In genomic region chr7:116801092-116801710, GRCh38 we compare ENCODE assay signal across 14 cellular contexts.
DNase-seq lines count a peak whose midpoint lies in the region; ATAC-seq and TF ChIP-seq lines count a peak whose summit lies in the region.
"Had no signal": no experiment of that assay in that cellular context is flagged by ENCODE, and none has a peak within 500 bp of the region (broad histone marks: within the 10 kb centered on the region; RNA-seq: fewer than 3 reads in every experiment).

No MANE protein-coding gene starts in this region.

- H3K56ac ChIP-seq in mesendoderm (ENCODE audit: low read length): no peak overlapping the region

- H3K9me3 ChIP-seq in fibroblast of lung (ENCODE audit: control insufficient read depth, insufficient read depth, low read depth, low read length) (no peaks in the 10 kb centered on the region), skeletal muscle satellite cell (replicated peaks; ENCODE audit: low read length) (no peaks in the 10 kb centered on the region)
- H3K9me3 ChIP-seq: HAP-1, thoracic aorta had no signal

- no peak overlapping the region for H3K4ac ChIP-seq in mesendoderm (ENCODE audit: low read depth, low read length)

- TF ChIP-seq CTCF in fibroblast of lung (conservative IDR thresholded peaks at IDR 0.05 in 1 of 2, IDR thresholded peaks at IDR 0.05 in 1 of 2; ENCODE audit: low read depth in 1 of 2, low read length in 2 of 2): no peak

- H2AFZ ChIP-seq in fibroblast of lung (ENCODE audit: low read length): no peak overlapping the region

- no peak overlapping the region for H3K23ac ChIP-seq in mesendoderm (ENCODE audit: low read length)

- H3K79me2 ChIP-seq in fibroblast of lung (ENCODE audit: control insufficient read depth, insufficient read depth, low read length) (no peaks in the 10 kb centered on the region), mesendoderm (ENCODE audit: control insufficient read depth, insufficient read depth, low read length) (no peaks in the 10 kb centered on the region)

- no peak overlapping the region for H2BK120ac ChIP-seq in mesendoderm (ENCODE audit: low read depth, low read length)

- no peak overlapping the region for H2BK5ac ChIP-seq in mesendoderm (ENCODE audit: low read length)

- no peaks in the 10 kb centered on the region for H3K27me3 ChIP-seq in fibroblast of lung (ENCODE audit: control insufficient read depth, insufficient read depth, low read length)
- H3K27me3 ChIP-seq in skeletal muscle satellite cell (ENCODE audit: control insufficient read depth, insufficient read depth, low read length): no peaks in the 10 kb centered on the region
- H3K27me3 ChIP-seq in mesendoderm (ENCODE audit: insufficient read depth, low read length, poor library complexity): no peaks in the 10 kb centered on the region
- H3K27me3 ChIP-seq: cardiac muscle cell had no signal

- H4K8ac ChIP-seq in mesendoderm (ENCODE audit: low read depth, low read length): no peak overlapping the region

- no peak overlapping the region for H3K18ac ChIP-seq in mesendoderm (ENCODE audit: low read length)

- no peak overlapping the region for H3K9ac ChIP-seq in fibroblast of lung (ENCODE audit: insufficient read depth, low read length)
- H3K9ac ChIP-seq in skeletal muscle satellite cell (ENCODE audit: low read depth, low read length): peak overlapping the region; percentile 6
- H3K9ac ChIP-seq in mesendoderm (ENCODE audit: low read length): no peak overlapping the region

- no peak for DNase-seq in activated CD4-positive, CD25-positive, alpha-beta regulatory T cell (lab: John Stamatoyannopoulos, UW)
- DNase-seq in RPMI7951 (ENCODE audit: low read depth) (peak; percentile 73), fibroblast of lung (ENCODE audit: low read depth in 2 of 2) (peak; percentile 34 to 96), NCI-H2171 treated with DMSO at 0.1 percent for 48 hours (lab: John Stamatoyannopoulos, UW) (no peak), mesendoderm (no peak)
- DNase-seq in stimulated activated CD4-positive, alpha-beta T cell treated with anti-CD3 and anti-CD28 coated beads, Interleukin-4, amount 100 ng/mL, for 24 hours: no peak
- DNase-seq: 8988T; naive thymus-derived CD8-positive, alpha-beta T cell; stimulated activated CD4-positive, alpha-beta T cell treated with anti-CD3 and anti-CD28 coated beads, Interleukin-4, amount 100 ng/mL, for 1 hour had no signal

- H3K4me1 ChIP-seq in fibroblast of lung (ENCODE audit: control insufficient read depth, extremely low read depth, insufficient read depth, low read length) (peaks cover 13% of the 10 kb centered on the region), skeletal muscle satellite cell (ENCODE audit: control insufficient read depth, insufficient read depth, low read length) (peaks cover 59% of the 10 kb centered on the region), mesendoderm (ENCODE audit: control insufficient read depth, low read depth, low read length) (peaks cover 2% of the 10 kb centered on the region)

- no peak overlapping the region for H3K27ac ChIP-seq in fibroblast of lung (ENCODE audit: insufficient read depth, low read length)
- no peak overlapping the region for H3K27ac ChIP-seq in mesendoderm (ENCODE audit: low read depth, low read length)
- H3K27ac ChIP-seq: cardiac muscle cell, thoracic aorta had no signal

- no peaks in the 10 kb centered on the region for H3K36me3 ChIP-seq in fibroblast of lung (ENCODE audit: control insufficient read depth, insufficient read depth, low read length)
- H3K36me3 ChIP-seq in skeletal muscle satellite cell (ENCODE audit: insufficient read depth, low read length): peaks cover 22% of the 10 kb centered on the region
- H3K36me3 ChIP-seq in mesendoderm (ENCODE audit: control insufficient read depth, insufficient read depth, low read length): no peaks in the 10 kb centered on the region
- H3K36me3 ChIP-seq: cardiac muscle cell, thoracic aorta had no signal

- no CpG with 5 or more reads among the region's 2 CpGs for WGBS in mesendoderm (ENCODE audit: extremely low coverage, insufficient coverage, low lambda C conversion rate)

- ATAC-seq in activated CD4-positive, CD25-positive, alpha-beta regulatory T cell treated with anti-CD3 and anti-CD28 coated beads, Interleukin-2, amount 50 U/mL, for 24 hours: peak; percentile 61 to 65
- ATAC-seq: naive thymus-derived CD8-positive, alpha-beta T cell had no signal

- H3K4me3 ChIP-seq in fibroblast of lung (replicated peaks in 1 of 4; ENCODE audit: control extremely low read depth in 1 of 4, insufficient read depth in 1 of 4, low read depth in 3 of 4, low read length in 4 of 4) (no peak overlapping the region), skeletal muscle satellite cell (ENCODE audit: low read length) (no peak overlapping the region), mesendoderm (ENCODE audit: low read length) (no peak overlapping the region)
- H3K4me3 ChIP-seq: cardiac muscle cell, HAP-1, thoracic aorta had no signal

- no peak overlapping the region for H2AK5ac ChIP-seq in mesendoderm (ENCODE audit: low read length)

- no peaks in the 10 kb centered on the region for H4K20me1 ChIP-seq in fibroblast of lung (ENCODE audit: control insufficient read depth, extremely low read depth, insufficient read depth, low read length)

- H3K4me2 ChIP-seq in fibroblast of lung (ENCODE audit: extremely low read depth, insufficient read depth, low read length) (no peak overlapping the region), skeletal muscle satellite cell (ENCODE audit: low read length) (peak overlapping the region; percentile 33), mesendoderm (ENCODE audit: low read length) (no peak overlapping the region)

- no peak overlapping the region for H4K5ac ChIP-seq in mesendoderm (ENCODE audit: low read length)

- no peak overlapping the region for H2BK15ac ChIP-seq in mesendoderm (replicated peaks; ENCODE audit: low read depth)

- H3K79me1 ChIP-seq in mesendoderm (ENCODE audit: low read length): no peaks in the 10 kb centered on the region

Comparison
In these comparisons a context has a peak if more than half of its experiments do, and no peak if none do; other contexts are left out.
1. DNase-seq: peak in RPMI7951 (single experiment) and fibroblast of lung (2 of 2); none in activated CD4-positive, CD25-positive, alpha-beta regulatory T cell (0 of 4), NCI-H2171 treated with DMSO at 0.1 percent for 48 hours (single experiment), stimulated activated CD4-positive, alpha-beta T cell treated with anti-CD3 and anti-CD28 coated beads, Interleukin-4, amount 100 ng/mL, for 24 hours (single experiment) and mesendoderm (single experiment).